In the genomic region with DNA sequence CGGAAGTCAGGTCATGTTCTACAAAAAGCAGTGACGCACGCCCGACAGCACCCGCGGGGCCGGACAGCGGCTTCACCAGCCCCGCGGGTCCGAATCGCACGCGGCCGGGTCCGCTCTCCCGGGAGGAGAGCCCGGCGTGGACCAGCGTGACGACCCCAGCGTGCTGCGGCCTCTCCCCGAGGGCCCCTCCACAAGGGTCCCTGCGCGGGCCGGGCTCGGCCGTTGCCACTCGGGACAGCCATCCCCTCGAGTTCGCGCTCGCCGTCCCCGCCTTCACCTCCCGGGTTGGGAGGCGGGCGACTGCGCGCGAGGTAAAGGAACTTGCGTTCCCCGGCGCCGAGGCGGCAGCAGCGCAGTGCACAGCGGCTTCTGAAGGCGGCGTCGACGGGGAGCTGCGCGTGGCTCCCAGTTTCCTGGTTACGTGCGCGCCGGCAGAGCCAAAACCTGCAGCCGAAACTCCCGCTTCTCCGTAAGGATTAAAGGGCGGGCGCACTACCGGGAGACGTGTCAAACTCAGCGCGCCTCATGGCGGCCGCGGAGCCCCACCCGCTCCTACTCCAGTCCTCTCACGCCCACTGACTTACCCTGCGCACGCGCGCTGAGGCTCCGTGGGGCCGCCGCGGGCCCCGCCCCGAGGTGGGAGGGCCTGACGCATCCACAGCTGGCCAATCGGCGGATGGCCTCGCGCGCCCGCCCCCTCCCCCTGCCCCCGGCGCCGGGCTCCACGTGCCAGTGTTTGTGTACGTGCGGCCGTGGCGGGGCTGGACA, we compare ENCODE assay signal across 1 cellular context.
TF ChIP-seq lines count a peak whose summit lies in the region.

No MANE protein-coding gene starts in this region.

TF ChIP-seq in WTC11, 78 proteins besides CTCF, POLR2A, EP300 and RAD21 (continued from another document and continues in another):
- TF ChIP-seq HMGXB4 (CRISPR knock-in tag; IDR thresholded peaks at IDR 0.05), result peak; percentile 90
- TF ChIP-seq, protein P1, sequence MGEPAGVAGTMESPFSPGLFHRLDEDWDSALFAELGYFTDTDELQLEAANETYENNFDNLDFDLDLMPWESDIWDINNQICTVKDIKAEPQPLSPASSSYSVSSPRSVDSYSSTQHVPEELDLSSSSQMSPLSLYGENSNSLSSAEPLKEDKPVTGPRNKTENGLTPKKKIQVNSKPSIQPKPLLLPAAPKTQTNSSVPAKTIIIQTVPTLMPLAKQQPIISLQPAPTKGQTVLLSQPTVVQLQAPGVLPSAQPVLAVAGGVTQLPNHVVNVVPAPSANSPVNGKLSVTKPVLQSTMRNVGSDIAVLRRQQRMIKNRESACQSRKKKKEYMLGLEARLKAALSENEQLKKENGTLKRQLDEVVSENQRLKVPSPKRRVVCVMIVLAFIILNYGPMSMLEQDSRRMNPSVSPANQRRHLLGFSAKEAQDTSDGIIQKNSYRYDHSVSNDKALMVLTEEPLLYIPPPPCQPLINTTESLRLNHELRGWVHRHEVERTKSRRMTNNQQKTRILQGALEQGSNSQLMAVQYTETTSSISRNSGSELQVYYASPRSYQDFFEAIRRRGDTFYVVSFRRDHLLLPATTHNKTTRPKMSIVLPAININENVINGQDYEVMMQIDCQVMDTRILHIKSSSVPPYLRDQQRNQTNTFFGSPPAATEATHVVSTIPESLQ (CRISPR knock-in tag; IDR thresholded peaks at IDR 0.05), result no peak
- TF ChIP-seq ZNF396 (CRISPR knock-in tag; IDR thresholded peaks at IDR 0.05; ENCODE audit: borderline replicate concordance), result no peak
- no peak for TF ChIP-seq KAT7 (CRISPR knock-in tag; IDR thresholded peaks at IDR 0.05; ENCODE audit: borderline replicate concordance)
- peak; percentile 68 for TF ChIP-seq SMAD3 (CRISPR knock-in tag; IDR thresholded peaks at IDR 0.05; ENCODE audit: borderline replicate concordance)
- peak; percentile 95 for TF ChIP-seq ZNF138 (CRISPR knock-in tag; conservative IDR thresholded peaks at IDR 0.05)
- TF ChIP-seq ERG (CRISPR knock-in tag; IDR thresholded peaks at IDR 0.05), result peak; percentile 60; the same call in 1 of the 2 replicates
- no peak for TF ChIP-seq GRHL2 (CRISPR knock-in tag; IDR thresholded peaks at IDR 0.05; ENCODE audit: insufficient replicate concordance, severe bottlenecking)
- no peak for TF ChIP-seq IRF1 (CRISPR knock-in tag; IDR thresholded peaks at IDR 0.05)
- TF ChIP-seq, protein P2, sequence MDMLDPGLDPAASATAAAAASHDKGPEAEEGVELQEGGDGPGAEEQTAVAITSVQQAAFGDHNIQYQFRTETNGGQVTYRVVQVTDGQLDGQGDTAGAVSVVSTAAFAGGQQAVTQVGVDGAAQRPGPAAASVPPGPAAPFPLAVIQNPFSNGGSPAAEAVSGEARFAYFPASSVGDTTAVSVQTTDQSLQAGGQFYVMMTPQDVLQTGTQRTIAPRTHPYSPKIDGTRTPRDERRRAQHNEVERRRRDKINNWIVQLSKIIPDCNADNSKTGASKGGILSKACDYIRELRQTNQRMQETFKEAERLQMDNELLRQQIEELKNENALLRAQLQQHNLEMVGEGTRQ (CRISPR knock-in tag; IDR thresholded peaks at IDR 0.05), result peak; percentile 61
- TF ChIP-seq E2F5 (CRISPR knock-in tag; IDR thresholded peaks at IDR 0.05), result peak; percentile 76; the same call in 1 of the 2 replicates
- peak; percentile 85 for TF ChIP-seq CREM (CRISPR knock-in tag; IDR thresholded peaks at IDR 0.05)
- 0 out of 2 replicates have a peak, but pooled peaks have one; percentile 55 for TF ChIP-seq PREB (CRISPR knock-in tag; IDR thresholded peaks at IDR 0.05; ENCODE audit: borderline replicate concordance)
- TF ChIP-seq, protein P3, sequence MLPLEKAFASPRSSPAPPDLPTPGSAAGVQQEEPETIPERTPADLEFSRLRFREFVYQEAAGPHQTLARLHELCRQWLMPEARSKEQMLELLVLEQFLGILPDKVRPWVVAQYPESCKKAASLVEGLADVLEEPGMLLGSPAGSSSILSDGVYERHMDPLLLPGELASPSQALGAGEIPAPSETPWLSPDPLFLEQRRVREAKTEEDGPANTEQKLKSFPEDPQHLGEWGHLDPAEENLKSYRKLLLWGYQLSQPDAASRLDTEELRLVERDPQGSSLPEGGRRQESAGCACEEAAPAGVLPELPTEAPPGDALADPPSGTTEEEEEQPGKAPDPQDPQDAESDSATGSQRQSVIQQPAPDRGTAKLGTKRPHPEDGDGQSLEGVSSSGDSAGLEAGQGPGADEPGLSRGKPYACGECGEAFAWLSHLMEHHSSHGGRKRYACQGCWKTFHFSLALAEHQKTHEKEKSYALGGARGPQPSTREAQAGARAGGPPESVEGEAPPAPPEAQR (CRISPR knock-in tag; IDR thresholded peaks at IDR 0.05), result no peak
- peak; percentile 38 for TF ChIP-seq ZNF416 (CRISPR knock-in tag; IDR thresholded peaks at IDR 0.05)
- peak; percentile 28; the same call in 1 of the 2 replicates for TF ChIP-seq ELF4 (CRISPR knock-in tag; IDR thresholded peaks at IDR 0.05; ENCODE audit: low read depth)
- TF ChIP-seq FOXK1 (CRISPR knock-in tag; IDR thresholded peaks at IDR 0.05), result peak; percentile 99
- TF ChIP-seq, protein P4, sequence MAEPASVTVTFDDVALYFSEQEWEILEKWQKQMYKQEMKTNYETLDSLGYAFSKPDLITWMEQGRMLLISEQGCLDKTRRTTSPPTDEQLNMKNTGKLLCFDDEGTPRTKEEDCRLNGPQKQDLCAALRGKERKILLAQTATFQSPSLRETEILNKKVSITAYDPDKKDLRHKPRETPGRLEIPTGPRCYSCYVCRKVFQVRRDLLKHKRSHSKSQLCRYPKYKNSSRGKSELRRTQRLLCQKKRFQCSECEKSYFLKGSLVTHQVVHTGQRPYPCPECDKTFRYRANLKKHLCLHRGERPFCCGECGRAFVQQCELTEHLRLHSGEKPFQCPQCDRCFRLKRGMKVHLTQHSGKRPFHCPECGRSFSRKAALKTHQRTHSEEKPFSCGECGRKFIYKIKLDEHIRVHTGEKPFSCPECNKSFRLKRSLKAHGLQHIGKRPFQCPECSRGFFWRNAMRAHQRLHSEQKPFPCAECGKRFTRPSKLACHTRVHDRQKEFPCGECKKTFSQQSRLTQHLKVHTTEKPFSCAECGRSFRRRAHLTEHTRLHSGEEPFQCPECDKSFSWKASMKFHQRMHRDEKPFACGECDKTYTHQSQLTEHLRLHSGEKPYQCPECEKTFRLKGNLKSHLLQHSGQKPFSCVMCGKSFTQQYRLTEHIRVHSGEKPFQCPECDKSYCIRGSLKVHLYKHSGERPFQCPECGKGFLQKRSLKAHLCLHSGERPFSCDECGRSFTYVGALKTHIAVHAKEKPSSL (CRISPR knock-in tag; conservative IDR thresholded peaks at IDR 0.05), result no peak
- TF ChIP-seq ZNF317 (CRISPR knock-in tag; IDR thresholded peaks at IDR 0.05; ENCODE audit: borderline replicate concordance, low read depth), result no peak
- TF ChIP-seq ZNF121 (CRISPR knock-in tag; IDR thresholded peaks at IDR 0.05), result no peak
- 0 out of 2 replicates have a peak, but pooled peaks have one; percentile 8 for TF ChIP-seq TEAD4 (CRISPR knock-in tag; IDR thresholded peaks at IDR 0.05)
- TF ChIP-seq JAZF1 (CRISPR knock-in tag; IDR thresholded peaks at IDR 0.05), result no peak
- TF ChIP-seq USF1 (CRISPR knock-in tag; IDR thresholded peaks at IDR 0.05), result peak; percentile 58
- TF ChIP-seq ZNF232 (CRISPR knock-in tag; IDR thresholded peaks at IDR 0.05), result peak; percentile 22; the same call in 1 of the 2 replicates
- TF ChIP-seq NR2C2 (CRISPR knock-in tag; IDR thresholded peaks at IDR 0.05), result no peak
- no peak for TF ChIP-seq JUN (CRISPR knock-in tag; IDR thresholded peaks at IDR 0.05)
- TF ChIP-seq SMAD4 (CRISPR knock-in tag; IDR thresholded peaks at IDR 0.05), result no peak
- peak; percentile 63; the same call in 1 of the 2 replicates for TF ChIP-seq ARID4B (CRISPR knock-in tag; IDR thresholded peaks at IDR 0.05; ENCODE audit: borderline replicate concordance)
- no peak for TF ChIP-seq NR3C1 (CRISPR knock-in tag; conservative IDR thresholded peaks at IDR 0.05; ENCODE audit: low read depth)
- TF ChIP-seq, protein P5, sequence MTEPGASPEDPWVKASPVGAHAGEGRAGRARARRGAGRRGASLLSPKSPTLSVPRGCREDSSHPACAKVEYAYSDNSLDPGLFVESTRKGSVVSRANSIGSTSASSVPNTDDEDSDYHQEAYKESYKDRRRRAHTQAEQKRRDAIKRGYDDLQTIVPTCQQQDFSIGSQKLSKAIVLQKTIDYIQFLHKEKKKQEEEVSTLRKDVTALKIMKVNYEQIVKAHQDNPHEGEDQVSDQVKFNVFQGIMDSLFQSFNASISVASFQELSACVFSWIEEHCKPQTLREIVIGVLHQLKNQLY (CRISPR knock-in tag; IDR thresholded peaks at IDR 0.05), result peak; percentile 85
- peak; percentile 54; the same call in 1 of the 2 replicates for TF ChIP-seq MYBL2 (CRISPR knock-in tag; IDR thresholded peaks at IDR 0.05)
- TF ChIP-seq ETV6 (CRISPR knock-in tag; IDR thresholded peaks at IDR 0.05), result peak; percentile 69
- TF ChIP-seq SP1 (CRISPR knock-in tag; conservative IDR thresholded peaks at IDR 0.05), result peak; percentile 82; the same call in 1 of the 2 replicates
- no peak for TF ChIP-seq NR1H2 (CRISPR knock-in tag; IDR thresholded peaks at IDR 0.05)
